1 cellular context compared by ENCODE assay signal in genomic region chr7:43884617-43885016, GRCh38.
A peak's percentile ranks its signal among the peaks of the same experiment; 100 is the strongest.
TF ChIP-seq lines count a peak whose summit lies in the region.

No MANE protein-coding gene starts in this region.

TF ChIP-seq in K562, 482 proteins besides CTCF, POLR2A, EP300 and RAD21:
- TF ChIP-seq IRF9 (tag; IDR thresholded peaks at IDR 0.05) (no peak), SRSF9 (IDR thresholded peaks at IDR 0.05; ENCODE audit: borderline replicate concordance, low read depth, low read length) (no peak), XRCC5 (IDR thresholded peaks at IDR 0.05; ENCODE audit: low read depth, low read length) (no peak), TEAD1 (CRISPR knock-in tag; IDR thresholded peaks at IDR 0.05) (no peak), MEF2A (IDR thresholded peaks at IDR 0.05; ENCODE audit: control insufficient read depth, low read depth, low read length) (0 out of 2 replicates have a peak, but pooled peaks have one; percentile 12), L3MBTL2 (IDR thresholded peaks at IDR 0.05) (no peak), SNRNP70 (optimal IDR thresholded peaks at IDR 0.05; ENCODE audit: low read depth, low read length) (no peak), ZNF707 (CRISPR knock-in tag; conservative IDR thresholded peaks at IDR 0.05) (no peak)
